Comparison of ENCODE assay signal across 11 cellular contexts in the genomic region with DNA sequence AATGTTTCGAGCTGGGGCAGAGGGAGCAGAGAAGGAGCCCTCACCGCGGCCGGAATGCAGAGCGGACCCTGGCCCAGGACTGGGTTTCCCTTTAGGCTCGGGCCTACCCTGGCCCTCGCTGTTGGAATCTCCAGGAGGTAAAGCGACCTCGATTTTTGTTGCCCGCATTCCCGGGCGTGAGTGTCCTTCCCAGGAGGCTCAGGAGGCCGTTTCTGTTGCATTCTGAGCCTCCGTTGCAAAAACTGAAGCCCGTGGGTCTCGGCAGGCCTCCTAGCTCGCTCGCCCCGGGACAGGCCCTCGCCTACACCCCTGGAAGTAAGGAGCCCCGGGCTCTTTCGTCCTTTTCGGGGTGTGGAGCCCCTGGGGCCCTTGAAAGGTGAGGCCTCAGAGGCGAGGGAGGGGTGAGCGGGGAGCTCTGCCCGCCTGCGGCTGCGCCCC. TPM values are rescaled to one million over a fixed set of nuclear protein-coding genes. Genes with fewer than 3 reads are reported as not detected.
A peak's percentile ranks its signal among the peaks of the same experiment; 100 is the strongest.
DNase-seq lines count a peak whose midpoint lies in the region; ATAC-seq, FAIRE-seq and TF ChIP-seq lines count a peak whose summit lies in the region.
"Had no signal": no experiment of that assay in that cellular context is flagged by ENCODE, and none has a peak within 500 bp of the region (broad histone marks: within the 10 kb centered on the region; RNA-seq: fewer than 3 reads in every experiment).

No MANE protein-coding gene starts in this region.

- H3K4me1 Mint-ChIP-seq in central memory CD8-positive, alpha-beta T cell = peaks cover 26% of the 10 kb centered on the region
- H3K4me1 Mint-ChIP-seq in naive thymus-derived CD8-positive, alpha-beta T cell = peaks cover 26 to 71% (median 50%) of the 10 kb centered on the region in 4 donors

- H3K27ac ChIP-seq in right atrium auricular region (no peak overlapping the region), upper lobe of left lung (no peak overlapping the region), kidney (ENCODE audit: low read depth in 2 of 2, low read length in 2 of 2) (no peak overlapping the region)

- no peak overlapping the region for H3K9ac ChIP-seq in kidney (ENCODE audit: low read length in 2 of 2)

- H3K4me1 ChIP-seq in right atrium auricular region (peaks cover 0 to 58% of the 10 kb centered on the region in 2 donors), upper lobe of left lung (peaks cover 49 to 61% (median 58%) of the 10 kb centered on the region in 4 donors), kidney (ENCODE audit: control insufficient read depth in 1 of 2, insufficient read depth in 1 of 2, low read depth in 1 of 2, low read length in 2 of 2) (peaks cover 6 to 21% of the 10 kb centered on the region in 2 donors)

- no peaks in the 10 kb centered on the region for H3K9me3 Mint-ChIP-seq in central memory CD8-positive, alpha-beta T cell
- H3K9me3 Mint-ChIP-seq in naive thymus-derived CD8-positive, alpha-beta T cell = no peaks in the 10 kb centered on the region

- peaks cover 80 to 87% of the 10 kb centered on the region in 2 donors for H3K27me3 ChIP-seq in right atrium auricular region
- H3K27me3 ChIP-seq in upper lobe of left lung = peaks cover 1 to 96% (median 69%) of the 10 kb centered on the region in 4 donors

- intact Hi-C loops in Right ventricle myocardium inferior (cut with DNase I) (no loop called here), kidney (cut with DNase I) (no loop called here)

- peaks cover 5% of the 10 kb centered on the region for H3K36me3 Mint-ChIP-seq in central memory CD8-positive, alpha-beta T cell (ENCODE audit: insufficient read depth)
- peaks cover 0 to 4% (median 4%) of the 10 kb centered on the region in 3 donors for H3K36me3 Mint-ChIP-seq in naive thymus-derived CD8-positive, alpha-beta T cell

- no peak for TF ChIP-seq POLR2A in upper lobe of left lung (IDR thresholded peaks at IDR 0.05)

- no peak for TF ChIP-seq EP300 in upper lobe of left lung (IDR thresholded peaks at IDR 0.05)

- WGBS in upper lobe of left lung, 2 donors = 21 to 47% methylated on average over 7 to 28 of the region's 28 CpGs

- H3K4me3 Mint-ChIP-seq in central memory CD8-positive, alpha-beta T cell = peak overlapping the region; percentile 73
- peak overlapping the region; percentile 59 to 80 (median 72) for H3K4me3 Mint-ChIP-seq in naive thymus-derived CD8-positive, alpha-beta T cell

- DNase-seq in right atrium auricular region (ENCODE audit: low spot score) = no peak
- DNase-seq in Right ventricle myocardium inferior (ENCODE audit: missing footprints) = no peak
- no peak for DNase-seq in central memory CD8-positive, alpha-beta T cell (ENCODE audit: low spot score in 2 of 2)
- DNase-seq in naive thymus-derived CD8-positive, alpha-beta T cell = no peak
- no peak for DNase-seq in upper lobe of left lung
- DNase-seq in NCI-H2227 (lab: John Stamatoyannopoulos, UW; ENCODE audit: unreplicated experiment) = no peak
- DNase-seq in kidney = no peak
- DNase-seq in stimulated activated CD4-positive, alpha-beta T cell treated with anti-CD3 and anti-CD28 coated beads, Interleukin-1b, Interleukin-23, amount 100 ng/mL, for 48 hours = no peak
- DNase-seq: NCI-H226 had no signal

- FAIRE-seq in kidney (lab: Jason Lieb, UNC) = no peak
- FAIRE-seq: GM12878 had no signal

- POLR2A ChIA-PET in naive thymus-derived CD8-positive, alpha-beta T cell (lab: Charles Lee) = no interaction called here

- H3K9me3 ChIP-seq in right atrium auricular region (no peaks in the 10 kb centered on the region), upper lobe of left lung (no peaks in the 10 kb centered on the region), kidney (ENCODE audit: control insufficient read depth in 1 of 2, low read length in 2 of 2) (no peaks in the 10 kb centered on the region)

- H3K27me3 Mint-ChIP-seq in central memory CD8-positive, alpha-beta T cell = peaks cover 95% of the 10 kb centered on the region
- peaks cover 52 to 91% (median 69%) of the 10 kb centered on the region in 5 donors for H3K27me3 Mint-ChIP-seq in naive thymus-derived CD8-positive, alpha-beta T cell

- TF ChIP-seq CTCF in right atrium auricular region (IDR thresholded peaks at IDR 0.05) (no peak), upper lobe of left lung (IDR thresholded peaks at IDR 0.05) (no peak), kidney (IDR thresholded peaks at IDR 0.05; ENCODE audit: borderline replicate concordance, extremely low read depth, insufficient read depth) (no peak)

- no peaks in the 10 kb centered on the region for H3K36me3 ChIP-seq in right atrium auricular region
- no peaks in the 10 kb centered on the region for H3K36me3 ChIP-seq in upper lobe of left lung
- no peaks in the 10 kb centered on the region for H3K36me3 ChIP-seq in kidney (ENCODE audit: control insufficient read depth in 1 of 2, insufficient read depth in 2 of 2, low read length in 2 of 2)

- ATAC-seq in Right ventricle myocardium inferior (no peak), upper lobe of left lung (ENCODE audit: low FRiP score in 2 of 2) (no peak)
- ATAC-seq in central memory CD8-positive, alpha-beta T cell (replicated peaks; ENCODE audit: extremely low read depth, poor library complexity, severe bottlenecking) = no peak
- peak in 1 of 2 donors; percentile 28 for ATAC-seq in naive thymus-derived CD8-positive, alpha-beta T cell

- H3K4me3 ChIP-seq in right atrium auricular region (peak overlapping the region; percentile 8 to 32), upper lobe of left lung (peak overlapping the region in 3 of 4 donors; percentile 3 to 39 (median 34)), kidney (ENCODE audit: low read length in 2 of 2) (no peak overlapping the region)
- H3K4me3 ChIP-seq: GM12878 had no signal

- no peak overlapping the region for H3K27ac Mint-ChIP-seq in central memory CD8-positive, alpha-beta T cell (ENCODE audit: low read depth)
- H3K27ac Mint-ChIP-seq in naive thymus-derived CD8-positive, alpha-beta T cell = no peak overlapping the region

RNA-seq across cellular contexts. Expression of gene NR2E1, which starts 2.2 kb away (rescaled TPM):
- total RNA-seq in right atrium auricular region (not detected), Right ventricle myocardium inferior (not detected), upper lobe of left lung (not detected), kidney (not detected)
- total RNA-seq in naive thymus-derived CD8-positive, alpha-beta T cell = not detected
- not detected for polyA plus RNA-seq in naive thymus-derived CD8-positive, alpha-beta T cell
- not detected for polyA plus RNA-seq in kidney (ENCODE audit: insufficient read depth, low read depth, low replicate concordance)
- total RNA-seq: GM12878, posterior vena cava had no signal
- polyA plus RNA-seq: GM12878 had no signal

Comparison
In these comparisons a context has a peak if more than half of its experiments do, and no peak if none do; other contexts are left out.
1. H3K4me3 ChIP-seq: peak in right atrium auricular region (2 of 2) and upper lobe of left lung (3 of 4); none in kidney (0 of 2).